2 cellular contexts compared by ENCODE assay signal in genomic region chr3:194257916-194258668, GRCh38.
TF ChIP-seq lines count a peak whose summit lies in the region.

No MANE protein-coding gene starts in this region.

TF ChIP-seq in HCT116, 20 proteins besides CTCF, POLR2A, EP300 and RAD21:
- TF ChIP-seq SP1 (IDR thresholded peaks at IDR 0.05; ENCODE audit: low read depth) (no peak), CBX3 (IDR thresholded peaks at IDR 0.05; ENCODE audit: low read depth) (peak; percentile 51; the same call in 1 of the 2 replicates)

TF ChIP-seq in H1, 55 proteins besides CTCF, POLR2A, EP300 and RAD21:
- TF ChIP-seq SRF (IDR thresholded peaks at IDR 0.05; ENCODE audit: low read depth, low read length) (no peak), POU5F1 (IDR thresholded peaks at IDR 0.05; ENCODE audit: low read depth, low read length) (no peak), ATF3 (IDR thresholded peaks at IDR 0.05; ENCODE audit: insufficient read depth, low read depth, low read length) (no peak), KDM1A (IDR thresholded peaks at IDR 0.05; ENCODE audit: borderline replicate concordance, low read length) (peak; percentile 94), EGR1 (IDR thresholded peaks at IDR 0.05; ENCODE audit: borderline replicate concordance, low read depth, low read length) (no peak), NANOG (IDR thresholded peaks at IDR 0.05; ENCODE audit: insufficient read depth, low read depth, low read length, poor library complexity, severe bottlenecking) (no peak), HDAC2 (IDR thresholded peaks at IDR 0.05; ENCODE audit: borderline replicate concordance in 1 of 2, low read depth in 2 of 2, low read length in 2 of 2) (peak in 1 of 2 experiments; percentile 90; a peak in 1 of 4 replicates), CBX8 (IDR thresholded peaks at IDR 0.05; ENCODE audit: borderline replicate concordance, low read depth, low read length) (no peak)
